17 cellular contexts compared by ENCODE assay signal in genomic region chr4:124265701-124266100, GRCh38.
DNase-seq lines count a peak whose midpoint lies in the region; ATAC-seq and TF ChIP-seq lines count a peak whose summit lies in the region.
"Had no signal": no experiment of that assay in that cellular context is flagged by ENCODE, and none has a peak within 500 bp of the region (broad histone marks: within the 10 kb centered on the region; RNA-seq: fewer than 3 reads in every experiment).

No MANE protein-coding gene starts in this region.

- H3K36me3 ChIP-seq in GM23248 (ENCODE audit: low read depth) = no peaks in the 10 kb centered on the region

- H3K27me3 ChIP-seq in GM23248 (replicated peaks; ENCODE audit: insufficient read depth) = no peaks in the 10 kb centered on the region

- H3K79me2 ChIP-seq in GM23248 (ENCODE audit: insufficient read depth) = no peaks in the 10 kb centered on the region

- DNase-seq in GM23248 = peak; percentile 55
- DNase-seq in RPMI7951 (ENCODE audit: low read depth) = peak; percentile 14
- DNase-seq in choroid plexus epithelial cell (ENCODE audit: low read depth) = peak; percentile 27
- peak; percentile 54 for DNase-seq in iris pigment epithelial cell (ENCODE audit: low read depth)
- no peak for DNase-seq in activated gamma-delta T cell (lab: John Stamatoyannopoulos, UW)
- no peak for DNase-seq in D341Med (ENCODE audit: low spot score)
- DNase-seq in NCI-H510A (lab: John Stamatoyannopoulos, UW) = no peak
- DNase-seq: 8988T, DND-41, KG1, NCI-H1417 treated with DMSO at 0.1 percent for 48 hours, NCI-H187 treated with DMSO at 0.1 percent for 48 hours, NCI-H2171 treated with DMSO at 0.1 percent for 48 hours, NCI-H446 treated with DMSO at 0.1 percent for 48 hours, NCI-H774, OCI-M1 had no signal

- TF ChIP-seq CTCF in choroid plexus epithelial cell (conservative IDR thresholded peaks at IDR 0.05; ENCODE audit: low read depth, low read length) = no peak

- no peak overlapping the region for H3K27ac ChIP-seq in GM23248

- peaks cover 4% of the 10 kb centered on the region; the same call in 1 of the 2 replicates for H3F3A ChIP-seq in GM23248 (ENCODE audit: insufficient read depth)

- H3K9me2 ChIP-seq in GM23248 (ENCODE audit: insufficient read depth) = no peaks in the 10 kb centered on the region

- no peak overlapping the region for H3K4me3 ChIP-seq in GM23248
- H3K4me3 ChIP-seq in choroid plexus epithelial cell (ENCODE audit: low read depth, low read length) = no peak overlapping the region

- no peak for ATAC-seq in GM19023 (IDR thresholded peaks at IDR 0.05; ENCODE audit: unreplicated experiment)

- H4K20me1 ChIP-seq in GM23248 (ENCODE audit: insufficient read depth) = no peaks in the 10 kb centered on the region

- H3K4me2 ChIP-seq in GM23248 (ENCODE audit: unreplicated experiment) = no peak overlapping the region

- H3K4me1 ChIP-seq in GM23248 (ENCODE audit: insufficient read depth) = peaks cover 8% of the 10 kb centered on the region

- in situ Hi-C loops in GM23248 (cut with MboI) = loop anchor here (10.0 to 25.0 kb wide), 2 partner anchors 603 to 1171 kb away; no protein-coding TSS in a partner anchor

- no peak overlapping the region for H3K9ac ChIP-seq in GM23248

- WGBS in GM23248 (ENCODE audit: low coverage in 1 of 2, low lambda C conversion rate in 2 of 2, missing lambda C conversion rate in 2 of 2), 2 experiments = 91 to 100% methylated on average over 1 of the region's 1 CpG

- no peaks in the 10 kb centered on the region for H3K9me3 ChIP-seq in GM23248 (ENCODE audit: low read depth)

- no peak overlapping the region for H2AFZ ChIP-seq in GM23248

Comparison
In these comparisons a context has a peak if more than half of its experiments do, and no peak if none do; other contexts are left out.
1. DNase-seq: peak in GM23248 (single experiment), RPMI7951 (single experiment), choroid plexus epithelial cell (single experiment) and iris pigment epithelial cell (single experiment); none in activated gamma-delta T cell (single experiment), D341Med (single experiment) and NCI-H510A (single experiment).